In the genomic region with DNA sequence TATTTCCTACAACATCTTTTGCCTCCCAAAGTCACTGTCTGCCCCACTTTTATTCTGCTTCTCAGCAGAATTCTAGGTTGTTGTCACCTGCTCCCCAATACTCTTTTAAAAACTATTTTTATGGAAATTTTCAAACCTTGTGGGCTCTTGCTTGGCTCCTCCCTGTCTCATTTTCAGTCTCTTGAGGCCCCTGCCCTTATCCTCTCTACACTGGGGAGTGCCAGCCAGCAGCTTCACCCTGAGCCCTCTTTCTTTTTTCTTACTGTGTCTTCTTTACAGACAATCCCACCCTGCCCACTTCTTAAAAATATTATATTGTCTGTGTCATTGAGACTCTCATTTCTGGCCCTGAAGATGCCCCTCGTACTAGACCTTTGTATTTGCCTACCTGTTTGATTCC, we compare ENCODE assay signal across 19 cellular contexts.
DNase-seq lines count a peak whose midpoint lies in the region; ATAC-seq, FAIRE-seq and TF ChIP-seq lines count a peak whose summit lies in the region.
"Had no signal": no experiment of that assay in that cellular context is flagged by ENCODE, and none has a peak within 500 bp of the region (broad histone marks: within the 10 kb centered on the region; RNA-seq: fewer than 3 reads in every experiment).

No MANE protein-coding gene starts in this region.

- H3K4me2 ChIP-seq in KMS-11, result peak overlapping the region; percentile 86
- H3K4me2 ChIP-seq: BLaER1 treated with 17β-estradiol and CSF1 and Interleukin-3, amounts not matched to agents 10 nM and 100 nM had no signal

- H3K36me3 ChIP-seq in KMS-11 (ENCODE audit: insufficient read depth), result no peaks in the 10 kb centered on the region
- H3K36me3 ChIP-seq: ovary had no signal

- H3K4me1 ChIP-seq in KMS-11 (ENCODE audit: low read depth, poor library complexity, severe bottlenecking), result peaks cover 50% of the 10 kb centered on the region
- H3K4me1 ChIP-seq: BLaER1 treated with 17β-estradiol and CSF1 and Interleukin-3, amounts not matched to agents 10 nM and 100 nM; esophagus muscularis mucosa had no signal

- H3K4me1 Mint-ChIP-seq in activated T-cell treated with anti-CD3 and anti-CD28 coated beads, Interleukin-2, amount 50 U/mL, for 4 hours (ENCODE audit: low read depth), result peaks cover 11% of the 10 kb centered on the region
- peaks cover 20% of the 10 kb centered on the region for H3K4me1 Mint-ChIP-seq in activated T-helper 2 cell treated with anti-CD3 and anti-CD28 coated beads, Interferon-gamma antibody, Interleukin-2, Interleukin-4, amounts not matched to agents 10 μg/mL and 5 μg/mL and 100 μg/mL, durations not matched to agents 14 hours and 24 hours and 36 hours (ENCODE audit: low read depth)
- no peaks in the 10 kb centered on the region for H3K4me1 Mint-ChIP-seq in neural crest cell
- H3K4me1 Mint-ChIP-seq: naive B cell had no signal

- peak overlapping the region; percentile 37 for H3K4me3 ChIP-seq in KMS-11 (IDR thresholded peaks at IDR 0.05; ENCODE audit: insufficient read depth, low read depth, low read length)
- H3K4me3 ChIP-seq: BLaER1 treated with 17β-estradiol and CSF1 and Interleukin-3, amounts not matched to agents 10 nM and 100 nM; esophagus muscularis mucosa; ovary had no signal

- DNase-seq in activated T-cell treated with anti-CD3 and anti-CD28 coated beads, Interleukin-2, amount 50 U/mL, for 4 hours, result no peak
- DNase-seq in activated T-cell treated with anti-CD3 and anti-CD28 coated beads, Interleukin-2, amount 50 U/mL, for 48 hours, result no peak
- no peak for DNase-seq in activated T-helper 2 cell treated with anti-CD3 and anti-CD28 coated beads, Interferon-gamma antibody, Interleukin-2, Interleukin-4, amounts not matched to agents 10 μg/mL and 5 μg/mL and 100 μg/mL, durations not matched to agents 14 hours and 24 hours and 36 hours (ENCODE audit: low spot score)
- DNase-seq in neural crest cell (ENCODE audit: low read depth, low spot score), result no peak
- DNase-seq in GM12892 (ENCODE audit: insufficient read length), result no peak
- DNase-seq in NCI-H2029 treated with DMSO at 0.1 percent for 48 hours (lab: John Stamatoyannopoulos, UW), result no peak
- DNase-seq: ACHN, amniotic stem cell, naive B cell, NCI-H1105 treated with DMSO at 0.1 percent for 48 hours, NCI-H2081 treated with DMSO at 0.1 percent for 48 hours, ovary had no signal

- H3K36me3 Mint-ChIP-seq in activated T-cell treated with anti-CD3 and anti-CD28 coated beads, Interleukin-2, amount 50 U/mL, for 4 hours (ENCODE audit: insufficient read depth), result peaks cover 20% of the 10 kb centered on the region
- H3K36me3 Mint-ChIP-seq in activated T-helper 2 cell treated with anti-CD3 and anti-CD28 coated beads, Interferon-gamma antibody, Interleukin-2, Interleukin-4, amounts not matched to agents 10 μg/mL and 5 μg/mL and 100 μg/mL, durations not matched to agents 14 hours and 24 hours and 36 hours (ENCODE audit: low read depth), result peaks cover 4% of the 10 kb centered on the region
- H3K36me3 Mint-ChIP-seq in neural crest cell (ENCODE audit: low read depth), result peaks cover 2% of the 10 kb centered on the region

- H3K27ac ChIP-seq in KMS-11, result peak overlapping the region; percentile 97
- H3K27ac ChIP-seq: BLaER1 treated with 17β-estradiol and CSF1 and Interleukin-3, amounts not matched to agents 10 nM and 100 nM; esophagus muscularis mucosa; ovary had no signal

- H3K27me3 ChIP-seq in KMS-11 (ENCODE audit: insufficient read depth, low read depth), result no peaks in the 10 kb centered on the region
- H3K27me3 ChIP-seq: BLaER1 treated with 17β-estradiol and CSF1 and Interleukin-3, amounts not matched to agents 10 nM and 100 nM; esophagus muscularis mucosa; ovary had no signal

- FAIRE-seq in GM12892 (lab: Jason Lieb, UNC), result no peak
- FAIRE-seq: TTC549 had no signal

- TF ChIP-seq CTCF in KMS-11 (conservative IDR thresholded peaks at IDR 0.05; ENCODE audit: low read depth, low read length) (no peak), neural crest cell (conservative IDR thresholded peaks at IDR 0.05) (no peak)

- H3K79me2 ChIP-seq in KMS-11 (ENCODE audit: insufficient read depth, low read depth), result no peaks in the 10 kb centered on the region

- H3K9me3 Mint-ChIP-seq in activated T-cell treated with anti-CD3 and anti-CD28 coated beads, Interleukin-2, amount 50 U/mL, for 4 hours, result no peaks in the 10 kb centered on the region
- H3K9me3 Mint-ChIP-seq in activated T-helper 2 cell treated with anti-CD3 and anti-CD28 coated beads, Interferon-gamma antibody, Interleukin-2, Interleukin-4, amounts not matched to agents 10 μg/mL and 5 μg/mL and 100 μg/mL, durations not matched to agents 14 hours and 24 hours and 36 hours, result no peaks in the 10 kb centered on the region
- no peaks in the 10 kb centered on the region for H3K9me3 Mint-ChIP-seq in neural crest cell
- H3K9me3 Mint-ChIP-seq: naive B cell had no signal

- no peaks in the 10 kb centered on the region for H3K27me3 Mint-ChIP-seq in activated T-cell treated with anti-CD3 and anti-CD28 coated beads, Interleukin-2, amount 50 U/mL, for 4 hours (ENCODE audit: low read depth)
- H3K27me3 Mint-ChIP-seq in activated T-helper 2 cell treated with anti-CD3 and anti-CD28 coated beads, Interferon-gamma antibody, Interleukin-2, Interleukin-4, amounts not matched to agents 10 μg/mL and 5 μg/mL and 100 μg/mL, durations not matched to agents 14 hours and 24 hours and 36 hours (ENCODE audit: low read depth), result no peaks in the 10 kb centered on the region
- H3K27me3 Mint-ChIP-seq in neural crest cell (ENCODE audit: low read depth), result no peaks in the 10 kb centered on the region
- H3K27me3 Mint-ChIP-seq: naive B cell had no signal

- intact Hi-C loops in activated T-helper 2 cell treated with anti-CD3 and anti-CD28 coated beads, Interferon-gamma antibody, Interleukin-2, Interleukin-4, amounts not matched to agents 10 μg/mL and 5 μg/mL and 100 μg/mL, durations not matched to agents 14 hours and 24 hours and 36 hours (cut with micrococcal nuclease), result no loop called here

- H3K9ac ChIP-seq in KMS-11, result peak overlapping the region; percentile 73
- H3K9ac ChIP-seq: BLaER1 treated with 17β-estradiol and CSF1 and Interleukin-3, amounts not matched to agents 10 nM and 100 nM had no signal

- H2AFZ ChIP-seq in KMS-11 (ENCODE audit: low read depth), result peak overlapping the region; percentile 47

- no peak for TF ChIP-seq POLR2A in GM12892 (IDR thresholded peaks at IDR 0.05; ENCODE audit: low read depth, low read length)

- peak overlapping the region; percentile 17 for H3K4me3 Mint-ChIP-seq in activated T-cell treated with anti-CD3 and anti-CD28 coated beads, Interleukin-2, amount 50 U/mL, for 4 hours
- peak overlapping the region; percentile 65 for H3K4me3 Mint-ChIP-seq in activated T-helper 2 cell treated with anti-CD3 and anti-CD28 coated beads, Interferon-gamma antibody, Interleukin-2, Interleukin-4, amounts not matched to agents 10 μg/mL and 5 μg/mL and 100 μg/mL, durations not matched to agents 14 hours and 24 hours and 36 hours (ENCODE audit: low read depth)
- no peak overlapping the region for H3K4me3 Mint-ChIP-seq in neural crest cell
- H3K4me3 Mint-ChIP-seq: naive B cell had no signal

- no peaks in the 10 kb centered on the region for H4K20me1 ChIP-seq in KMS-11 (ENCODE audit: insufficient read depth)
- H4K20me1 ChIP-seq: BLaER1 treated with 17β-estradiol and CSF1 and Interleukin-3, amounts not matched to agents 10 nM and 100 nM had no signal

- peak overlapping the region; percentile 100 for H3K27ac Mint-ChIP-seq in activated T-helper 2 cell treated with anti-CD3 and anti-CD28 coated beads, Interferon-gamma antibody, Interleukin-2, Interleukin-4, amounts not matched to agents 10 μg/mL and 5 μg/mL and 100 μg/mL, durations not matched to agents 14 hours and 24 hours and 36 hours
- H3K27ac Mint-ChIP-seq in neural crest cell (ENCODE audit: unreplicated experiment), result peak overlapping the region; percentile 86

- ATAC-seq in activated T-cell treated with anti-CD3 and anti-CD28 coated beads, Interleukin-2, amount 50 U/mL, for 4 hours, result no peak
- no peak for ATAC-seq in GM21526 (IDR thresholded peaks at IDR 0.05; ENCODE audit: low FRiP score, unreplicated experiment)
- ATAC-seq: sciatic nerve, SK-N-SH treated with all-trans-retinoic acid at 6 μM for 48 hours had no signal
